ENCODE assay signal across 9 cellular contexts in the genomic region with DNA sequence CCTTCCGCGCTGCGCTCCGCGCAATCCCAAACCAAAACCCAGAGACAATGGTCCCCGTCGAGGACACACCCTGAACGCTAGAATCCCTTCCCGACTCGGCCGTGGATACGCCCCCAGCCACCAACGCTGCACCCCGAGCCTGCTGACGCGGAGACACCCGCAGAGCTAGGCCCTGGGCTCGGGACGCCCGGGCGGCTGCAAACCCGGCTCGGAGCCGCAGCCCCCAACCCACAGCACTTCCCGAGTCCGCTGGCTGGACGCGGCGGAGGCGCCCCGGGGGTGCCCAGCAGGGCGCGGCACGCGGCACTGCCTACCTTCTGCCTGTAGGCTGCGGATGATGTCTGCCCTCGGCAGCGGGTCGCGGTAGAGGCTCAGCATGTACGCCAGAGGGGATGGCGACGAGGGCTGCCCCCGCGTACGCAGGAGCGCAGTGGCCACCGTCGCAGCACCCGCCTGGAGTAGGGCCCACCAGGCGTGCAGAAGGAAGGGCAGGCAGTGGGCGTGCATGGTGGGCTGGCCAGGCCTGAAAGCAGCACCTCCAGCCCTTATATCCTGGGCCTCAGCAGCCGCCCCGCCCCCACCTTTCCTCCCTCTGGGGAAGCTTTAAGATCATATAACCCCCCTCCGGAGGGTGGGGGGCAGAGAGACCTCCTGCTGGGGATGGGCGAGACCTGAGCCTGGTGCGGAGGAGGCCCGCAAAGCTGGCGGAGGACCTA. TPM values are rescaled to one million over a fixed set of nuclear protein-coding genes. Genes with fewer than 3 reads are reported as not detected.
DNase-seq lines count a peak whose midpoint lies in the region; ATAC-seq lines count a peak whose summit lies in the region.
"Had no signal": no experiment of that assay in that cellular context is flagged by ENCODE, and none has a peak within 500 bp of the region (broad histone marks: within the 10 kb centered on the region; RNA-seq: fewer than 3 reads in every experiment).

NODAL (minus strand) TSS at position 521 of the 716 bp plus-strand sequence; CDS start at position 507, 14 bp downstream.

- no peaks in the 10 kb centered on the region for H3K79me2 ChIP-seq in trophoblast cell (ENCODE audit: control insufficient read depth, insufficient read depth, low read length, poor library complexity)

- no peak within 1 kb of the TSS for H3K9ac ChIP-seq in trophoblast cell (ENCODE audit: low read length)

- no peak within 1 kb of the TSS for H4K8ac ChIP-seq in trophoblast cell (ENCODE audit: low read depth, low read length)

- no peak within 1 kb of the TSS for H4K91ac ChIP-seq in trophoblast cell (ENCODE audit: low read depth, low read length)

- H3K9me3 Mint-ChIP-seq in activated CD8-positive, alpha-beta T cell treated with anti-CD3 and anti-CD28 coated beads, Interleukin-2, amount 10 ng/mL, durations not matched to agents 7 days and 5 days (ENCODE audit: insufficient read depth) = no peaks in the 10 kb centered on the region

- no peak within 1 kb of the TSS for H2AK5ac ChIP-seq in trophoblast cell (ENCODE audit: low read length)

- peaks cover 15 to 16% of the 10 kb centered on the region in 2 experiments for H3K4me1 ChIP-seq in trophoblast cell (ENCODE audit: control insufficient read depth in 1 of 2, insufficient read depth in 2 of 2, low read length in 2 of 2)

- no peak within 1 kb of the TSS for H3K4ac ChIP-seq in trophoblast cell (ENCODE audit: low read depth, low read length)

- no peak within 1 kb of the TSS for H3K18ac ChIP-seq in trophoblast cell (ENCODE audit: low read length)

- H3K36me3 ChIP-seq in H7 (replicated peaks; ENCODE audit: control insufficient read depth, insufficient read depth, low read length) (no peaks in the 10 kb centered on the region), trophoblast cell (ENCODE audit: control insufficient read depth in 1 of 2, insufficient read depth in 2 of 2, low read length in 2 of 2) (no peaks in the 10 kb centered on the region)

- peaks cover 9% of the 10 kb centered on the region for H3K4me1 Mint-ChIP-seq in activated CD8-positive, alpha-beta T cell treated with anti-CD3 and anti-CD28 coated beads, Interleukin-2, amount 10 ng/mL, durations not matched to agents 7 days and 5 days (ENCODE audit: low read depth)

- no peak within 1 kb of the TSS for H2BK120ac ChIP-seq in trophoblast cell (ENCODE audit: insufficient read depth, low read length, poor library complexity)

- H4K12ac ChIP-seq in trophoblast cell (ENCODE audit: low read depth, low read length) = no peak within 1 kb of the TSS

- H3K27ac Mint-ChIP-seq in activated CD8-positive, alpha-beta T cell treated with anti-CD3 and anti-CD28 coated beads, Interleukin-2, amount 10 ng/mL, durations not matched to agents 7 days and 5 days = no peak within 1 kb of the TSS

- H3K4me3 Mint-ChIP-seq in activated CD8-positive, alpha-beta T cell treated with anti-CD3 and anti-CD28 coated beads, Interleukin-2, amount 10 ng/mL, durations not matched to agents 7 days and 5 days = peak within 1 kb of the TSS; percentile 40

- no CpG with 5 or more reads among the region's 59 CpGs for WGBS in trophoblast cell (ENCODE audit: extremely low coverage, insufficient coverage, insufficient read length)

- H3K14ac ChIP-seq in trophoblast cell (ENCODE audit: low read length) = no peak within 1 kb of the TSS

- H3K4me3 ChIP-seq in H7 (ENCODE audit: insufficient read depth, low read depth, low read length) (peak within 1 kb of the TSS; percentile 79), trophoblast cell (ENCODE audit: low read depth, low read length) (peak within 1 kb of the TSS; percentile 32)

- no peaks in the 10 kb centered on the region for H3K79me1 ChIP-seq in trophoblast cell (ENCODE audit: low read length)

- intact Hi-C loops in left cardiac atrium (cut with DNase I) = no loop called here

- CTCF ChIA-PET in activated CD8-positive, alpha-beta T cell treated with anti-CD3 and anti-CD28 coated beads, Interleukin-2, amount 10 ng/mL, durations not matched to agents 7 days and 5 days (lab: Charles Lee) = interaction anchor here (1.5 kb wide), 1 partner anchor 35 kb away, joined by 4 read pairs; no protein-coding TSS in a partner anchor

- H3K23ac ChIP-seq in trophoblast cell (ENCODE audit: low read length) = no peak within 1 kb of the TSS

- H2AFZ ChIP-seq in trophoblast cell (ENCODE audit: insufficient read depth, low read length, poor library complexity) = peak within 1 kb of the TSS; percentile 12

- peaks cover 8% of the 10 kb centered on the region for H3K9me3 ChIP-seq in trophoblast cell (ENCODE audit: insufficient read depth, low read depth, low read length)

- H3K27me3 Mint-ChIP-seq in activated CD8-positive, alpha-beta T cell treated with anti-CD3 and anti-CD28 coated beads, Interleukin-2, amount 10 ng/mL, durations not matched to agents 7 days and 5 days (ENCODE audit: low read depth) = peaks cover 60% of the 10 kb centered on the region

- H2BK12ac ChIP-seq in trophoblast cell (ENCODE audit: low read length) = no peak within 1 kb of the TSS

- POLR2A ChIA-PET in activated CD8-positive, alpha-beta T cell treated with anti-CD3 and anti-CD28 coated beads, Interleukin-2, amount 10 ng/mL, durations not matched to agents 7 days and 5 days (lab: Charles Lee) = interaction anchor here (1.2 kb wide), 1 partner anchor 10 kb away, joined by 3 read pairs; no protein-coding TSS in a partner anchor

- ATAC-seq in activated CD8-positive, alpha-beta T cell treated with anti-CD3 and anti-CD28 coated beads, Interleukin-2, amount 10 ng/mL, durations not matched to agents 7 days and 5 days = peak; percentile 50
- peak; percentile 12 to 17 for ATAC-seq in left cardiac atrium
- ATAC-seq in HG02973 (IDR thresholded peaks at IDR 0.05; ENCODE audit: unreplicated experiment) = no peak

- DNase-seq in H7 (peak; percentile 75), left cardiac atrium (no peak), trophoblast cell (no peak), NCI-H2081 (lab: John Stamatoyannopoulos, UW) (no peak), T-helper 9 cell (no peak), NCI-H226 (no peak)
- DNase-seq in activated CD8-positive, alpha-beta T cell treated with anti-CD3 and anti-CD28 coated beads, Interleukin-2, amount 10 ng/mL, durations not matched to agents 7 days and 5 days = no peak
- DNase-seq: NCI-H446 had no signal

- H3K27me3 ChIP-seq in H7 (ENCODE audit: control insufficient read depth, insufficient read depth, low read length) = no peaks in the 10 kb centered on the region; the same call in none of the 2 replicates
- peaks cover 33% of the 10 kb centered on the region for H3K27me3 ChIP-seq in trophoblast cell (ENCODE audit: insufficient read depth, low read length)

- H3K4me2 ChIP-seq in trophoblast cell (ENCODE audit: low read length) = peak within 1 kb of the TSS; percentile 48

- no peak within 1 kb of the TSS for H3K27ac ChIP-seq in trophoblast cell (ENCODE audit: low read depth, low read length)

- H3K36me3 Mint-ChIP-seq in activated CD8-positive, alpha-beta T cell treated with anti-CD3 and anti-CD28 coated beads, Interleukin-2, amount 10 ng/mL, durations not matched to agents 7 days and 5 days (ENCODE audit: low read depth) = no peaks in the 10 kb centered on the region

- H2BK5ac ChIP-seq in trophoblast cell (ENCODE audit: low read depth, low read length, poor library complexity) = no peak within 1 kb of the TSS

RNA-seq across cellular contexts. Expression of gene NODAL, which starts in this region (rescaled TPM):
- 151 and 252 TPM in 2 replicates for total RNA-seq in H7 (2014; rRNA removed; shearing (Covaris generic))
- total RNA-seq in activated CD8-positive, alpha-beta T cell treated with anti-CD3 and anti-CD28 coated beads, Interleukin-2, amount 10 ng/mL, durations not matched to agents 7 days and 5 days = not detected
- not detected for total RNA-seq in left cardiac atrium
- 0.15 and 0.26 TPM in 2 replicates for polyA plus RNA-seq in trophoblast cell (2013)

Comparison
In these comparisons a context has a peak if more than half of its experiments do, and no peak if none do; other contexts are left out.
1. RNA of gene NODAL (total RNA-seq): 151 to 252 TPM in H7; not detected in left cardiac atrium and not detected in activated CD8-positive, alpha-beta T cell treated with anti-CD3 and anti-CD28 coated beads, Interleukin-2, amount 10 ng/mL, durations not matched to agents 7 days and 5 days; every median in the first group is over 100 times any median in the second.
2. Peak in ATAC-seq in activated CD8-positive, alpha-beta T cell treated with anti-CD3 and anti-CD28 coated beads, Interleukin-2, amount 10 ng/mL, durations not matched to agents 7 days and 5 days; RNA of the gene not detected or under 1 TPM.
3. Peak in ATAC-seq in left cardiac atrium; RNA of the gene not detected or under 1 TPM.